Comparison of ENCODE assay signal across 23 cellular contexts in genomic region chr10:47989542-47989950, GRCh38. TPM values are rescaled to one million over a fixed set of nuclear protein-coding genes. Genes with fewer than 3 reads are reported as not detected.
"Had no signal": no experiment of that assay in that cellular context is flagged by ENCODE, and none has a peak within 500 bp of the region (broad histone marks: within the 10 kb centered on the region; RNA-seq: fewer than 3 reads in every experiment).

No MANE protein-coding gene starts in this region.

RNA-seq across cellular contexts. Expression of gene FAM25C, which starts 10.0 kb away (rescaled TPM):
- total RNA-seq: dermis microvascular lymphatic vessel endothelial cell, gastroesophageal sphincter, heart left ventricle, hepatocyte, left cardiac atrium, left ventricle myocardium inferior, lower lobe of right lung, mononuclear cell, natural killer cell, occipital lobe, ovary, psoas muscle, renal cortical epithelial cell, right cardiac atrium, sigmoid colon, skeletal muscle tissue, spleen, transverse colon, ureter, vagina had no signal
- polyA plus RNA-seq: esophagus, heart left ventricle, hepatocyte, neural cell, ovary, right cardiac atrium, sigmoid colon, spleen, thymus had no signal
